ENCODE assay signal across 1 cellular context in the genomic region with DNA sequence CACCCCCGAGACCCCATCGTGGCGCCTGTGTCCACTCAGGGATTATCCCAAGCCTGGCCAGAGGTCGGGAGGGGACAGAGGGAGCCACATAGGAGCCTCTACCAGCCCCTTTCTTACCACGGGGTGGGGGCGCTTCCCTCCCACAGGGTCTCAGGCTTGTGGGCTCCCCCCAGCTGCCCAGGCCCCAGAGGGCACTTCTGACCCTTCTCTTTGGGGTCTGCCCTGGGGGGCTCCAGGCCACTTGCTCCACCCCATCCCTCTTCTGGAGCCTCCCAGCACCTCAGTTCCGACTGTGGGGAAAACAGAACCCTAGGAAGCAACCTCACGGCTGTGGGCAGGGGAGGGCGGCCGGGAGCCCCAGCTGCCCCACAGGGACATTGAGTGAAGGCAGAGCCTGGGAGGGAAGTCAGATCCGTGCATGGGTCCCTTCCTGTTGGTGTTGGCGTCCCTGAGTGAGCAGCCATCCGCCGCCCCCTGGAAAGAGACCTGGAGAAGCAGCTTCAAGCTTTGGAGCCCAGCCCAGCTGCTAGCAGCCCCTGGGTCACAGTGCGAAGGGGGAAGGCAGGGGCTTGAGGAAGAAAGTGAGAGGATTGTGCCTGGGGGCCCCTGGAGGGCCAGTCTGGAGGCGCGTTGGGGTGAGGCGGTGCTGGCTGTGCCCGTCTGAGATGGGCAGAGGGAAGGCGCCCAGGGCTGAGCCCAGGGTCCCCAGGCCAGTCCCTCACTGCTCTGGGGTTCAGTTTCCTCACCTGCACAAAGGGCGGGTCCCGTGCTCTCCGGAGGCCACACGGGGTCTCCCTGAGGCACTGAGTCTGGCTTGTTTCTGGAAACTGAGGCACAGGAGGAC.
TF ChIP-seq lines count a peak whose summit lies in the region.

No MANE protein-coding gene starts in this region.

TF ChIP-seq in A549, 52 proteins besides CTCF, POLR2A, EP300 and RAD21 (continued from another document):
- TF ChIP-seq REST (IDR thresholded peaks at IDR 0.05) (no peak), RFX5 (IDR thresholded peaks at IDR 0.05) (no peak), SREBF2 (IDR thresholded peaks at IDR 0.05) (no peak), FOSL2 (IDR thresholded peaks at IDR 0.05) (no peak), FOSL2 (CRISPR knock-in tag; IDR thresholded peaks at IDR 0.05) (no peak)
- TF ChIP-seq, protein P1, sequence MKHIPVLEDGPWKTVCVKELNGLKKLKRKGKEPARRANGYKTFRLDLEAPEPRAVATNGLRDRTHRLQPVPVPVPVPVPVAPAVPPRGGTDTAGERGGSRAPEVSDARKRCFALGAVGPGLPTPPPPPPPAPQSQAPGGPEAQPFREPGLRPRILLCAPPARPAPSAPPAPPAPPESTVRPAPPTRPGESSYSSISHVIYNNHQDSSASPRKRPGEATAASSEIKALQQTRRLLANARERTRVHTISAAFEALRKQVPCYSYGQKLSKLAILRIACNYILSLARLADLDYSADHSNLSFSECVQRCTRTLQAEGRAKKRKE (CRISPR knock-in tag; IDR thresholded peaks at IDR 0.05; ENCODE audit: low read depth), result no peak
